9 cellular contexts compared by ENCODE assay signal in the genomic region with DNA sequence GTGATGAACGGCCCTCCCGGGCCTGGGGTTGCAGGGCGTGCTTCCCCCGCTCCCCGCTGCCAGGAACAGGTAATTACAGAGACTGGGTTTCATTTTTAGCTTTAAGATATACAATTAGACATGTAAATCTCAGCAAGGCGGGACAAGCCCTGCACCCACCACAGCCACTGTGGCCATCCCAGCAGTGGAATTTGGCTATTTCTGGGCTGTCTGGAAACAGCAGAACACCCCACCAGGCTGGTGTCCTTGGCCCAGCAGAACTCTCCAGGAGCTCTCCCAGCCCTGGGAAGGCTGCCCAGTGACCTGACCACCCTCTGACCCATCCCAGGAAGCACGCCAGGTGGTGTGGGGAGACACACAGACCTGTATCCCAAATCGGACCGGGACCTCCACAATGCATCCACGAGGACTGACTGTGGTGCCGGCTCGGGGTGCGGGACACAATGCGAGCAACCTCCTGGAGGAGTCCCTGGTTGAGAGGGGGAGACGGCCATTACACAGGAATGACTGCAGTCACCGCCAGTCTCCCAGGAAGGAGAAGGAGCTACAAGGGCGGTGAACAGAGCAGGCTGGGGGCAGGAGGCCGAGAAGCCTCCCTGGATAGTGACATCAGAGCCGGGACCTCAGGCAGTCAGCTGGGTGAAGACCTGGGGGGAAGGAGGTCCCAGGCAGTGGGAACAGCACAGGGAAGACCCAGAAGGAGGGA. TPM values are rescaled to one million over a fixed set of nuclear protein-coding genes. Genes with fewer than 3 reads are reported as not detected.
DNase-seq lines count a peak whose midpoint lies in the region; ATAC-seq and TF ChIP-seq lines count a peak whose summit lies in the region.
"Had no signal": no experiment of that assay in that cellular context is flagged by ENCODE, and none has a peak within 500 bp of the region (broad histone marks: within the 10 kb centered on the region; RNA-seq: fewer than 3 reads in every experiment).

No MANE protein-coding gene starts in this region.

- POLR2A ChIA-PET in GM10248 (lab: Yijun Ruan, JAX): no interaction called here

- CTCF ChIA-PET in GM10248 (lab: Yijun Ruan, JAX): interaction anchor here (2.7 to 23.2 kb wide), 2 partner anchors 8 to 19 kb away, joined by 12 to 263 read pairs; no protein-coding TSS in a partner anchor

- H3K36me3 ChIP-seq in heart left ventricle: no peaks in the 10 kb centered on the region
- H3K36me3 ChIP-seq in muscle layer of duodenum (ENCODE audit: control insufficient read depth in 1 of 2, insufficient read depth in 2 of 2, low read length in 2 of 2): no peaks in the 10 kb centered on the region
- no peaks in the 10 kb centered on the region for H3K36me3 ChIP-seq in upper lobe of right lung

- TF ChIP-seq CTCF in heart left ventricle (IDR thresholded peaks at IDR 0.05): no peak
- TF ChIP-seq CTCF in upper lobe of right lung (IDR thresholded peaks at IDR 0.05): no peak
- no peak for TF ChIP-seq CTCF in GM10248 (IDR thresholded peaks at IDR 0.05; ENCODE audit: control extremely low read depth, extremely low read depth, low read depth, missing control alignments)

- H3K27ac ChIP-seq in heart left ventricle (peak overlapping the region in 9 of 12 donors; percentile 1 to 95 (median 31)), adipose tissue (ENCODE audit: low read depth, low read length) (peak overlapping the region; percentile 40), muscle layer of duodenum (ENCODE audit: low read length) (peak overlapping the region; percentile 97), upper lobe of right lung (peak overlapping the region; percentile 31)

- peaks cover 15 to 92% (median 65%) of the 10 kb centered on the region in 12 donors for H3K4me1 ChIP-seq in heart left ventricle
- peaks cover 56 to 67% of the 10 kb centered on the region in 2 donors for H3K4me1 ChIP-seq in muscle layer of duodenum (ENCODE audit: control insufficient read depth in 1 of 2, insufficient read depth in 2 of 2, low read length in 2 of 2)
- H3K4me1 ChIP-seq in upper lobe of right lung: peaks cover 66% of the 10 kb centered on the region

- ATAC-seq in heart left ventricle (no peak), upper lobe of right lung (no peak), GM18867 (IDR thresholded peaks at IDR 0.05; ENCODE audit: unreplicated experiment) (no peak)

- H3K4me3 ChIP-seq in heart left ventricle (no peak overlapping the region), muscle layer of duodenum (ENCODE audit: low read depth in 1 of 2, low read length in 2 of 2) (peak overlapping the region in 1 of 2 donors; percentile 42), upper lobe of right lung (no peak overlapping the region)

- TF ChIP-seq POLR2A in heart left ventricle (IDR thresholded peaks at IDR 0.05): no peak

- H3K9me3 ChIP-seq in heart left ventricle: no peaks in the 10 kb centered on the region
- no peaks in the 10 kb centered on the region for H3K9me3 ChIP-seq in muscle layer of duodenum (ENCODE audit: control insufficient read depth in 1 of 2, low read length in 2 of 2)
- H3K9me3 ChIP-seq in upper lobe of right lung: no peaks in the 10 kb centered on the region

- WGBS in heart left ventricle, 4 donors: 79 to 89% (median 80%) methylated on average over 12 to 19 of the region's 19 CpGs
- WGBS in adipose tissue, 3 donors: 71 to 86% (median 80%) methylated on average over 19 of the region's 19 CpGs

- H3K27me3 ChIP-seq in heart left ventricle (no peaks in the 10 kb centered on the region), muscle layer of duodenum (ENCODE audit: low read depth, low read length) (no peaks in the 10 kb centered on the region), upper lobe of right lung (no peaks in the 10 kb centered on the region)

- intact Hi-C loops in heart left ventricle (cut with DNase I): no loop called here
- intact Hi-C loops in cardiac septum (cut with DNase I): no loop called here
- intact Hi-C loops in upper lobe of right lung (cut with DNase I): no loop called here

- DNase-seq in heart left ventricle (peak in 2 of 5 donors; percentile 12 to 28), cardiac septum (ENCODE audit: low spot score) (no peak), upper lobe of right lung (no peak), GM10248 (ENCODE audit: extremely low spot score) (no peak), SW480 (ENCODE audit: low spot score) (no peak)
- DNase-seq: stimulated activated CD4-positive, alpha-beta T cell treated with anti-CD3 and anti-CD28 coated beads, Interleukin-4, amount 100 ng/mL, for 4 hours had no signal

RNA-seq across cellular contexts. Expression of gene EEIG1, which starts 17.3 kb away (rescaled TPM):
- total RNA-seq in heart left ventricle (10 to 100 TPM in 7 of 9 donors, 1 to 10 TPM in 2; 5.4 to 45.2 (median 24.1) TPM), cardiac septum (24.1 TPM), upper lobe of right lung (44.7 TPM)
- polyA plus RNA-seq in heart left ventricle (10 to 100 TPM in 1 of 2 donors, 1 to 10 TPM in 1; 9.2 to 10.4 TPM), adipose tissue (10 to 100 TPM; 11.2 to 18.6 (median 14.9) TPM)

RNA-seq across cellular contexts. Expression of gene DPM2, which starts 25.9 kb away (rescaled TPM):
- total RNA-seq in heart left ventricle (10 to 100 TPM in 7 of 9 donors, 1 to 10 TPM in 2; 7.2 to 19.5 (median 11.7) TPM), cardiac septum (14.9 TPM), upper lobe of right lung (37.1 TPM)
- polyA plus RNA-seq in heart left ventricle (10 to 100 TPM; 15.3 to 31.7 TPM), adipose tissue (10 to 100 TPM; 26.9 to 40.5 (median 30.2) TPM)

RNA-seq across cellular contexts. Expression of gene PIP5KL1, which starts 32.9 kb away (rescaled TPM):
- total RNA-seq in heart left ventricle (under 1 TPM in 7 of 9 donors, not detected in 2; 0.33 to 0.77 (median 0.51) TPM), cardiac septum (0.57 TPM), upper lobe of right lung (3.5 TPM)
- polyA plus RNA-seq in heart left ventricle (under 1 TPM; 0.12 to 0.15 TPM), adipose tissue (under 1 TPM; 0.22 to 0.74 (median 0.74) TPM)

RNA-seq across cellular contexts. Expression of gene ST6GALNAC4, which starts 46.7 kb away (rescaled TPM):
- total RNA-seq in heart left ventricle (10 to 100 TPM; 28.3 to 66.1 (median 42.6) TPM), cardiac septum (48.1 TPM), upper lobe of right lung (58.8 TPM)
- polyA plus RNA-seq in heart left ventricle (10 to 100 TPM; 17.0 to 72.0 TPM), adipose tissue (10 to 100 TPM; 20.4 to 41.4 (median 25.9) TPM)

Comparison
In these comparisons a context has a peak if more than half of its experiments do, and no peak if none do; other contexts are left out.
1. H3K27ac ChIP-seq: peak in every context shown above with its lines; median percentile 97 in muscle layer of duodenum; 40 in adipose tissue; 31 in heart left ventricle; 31 in upper lobe of right lung.